Comparison of ENCODE assay signal across 26 cellular contexts in the genomic region with DNA sequence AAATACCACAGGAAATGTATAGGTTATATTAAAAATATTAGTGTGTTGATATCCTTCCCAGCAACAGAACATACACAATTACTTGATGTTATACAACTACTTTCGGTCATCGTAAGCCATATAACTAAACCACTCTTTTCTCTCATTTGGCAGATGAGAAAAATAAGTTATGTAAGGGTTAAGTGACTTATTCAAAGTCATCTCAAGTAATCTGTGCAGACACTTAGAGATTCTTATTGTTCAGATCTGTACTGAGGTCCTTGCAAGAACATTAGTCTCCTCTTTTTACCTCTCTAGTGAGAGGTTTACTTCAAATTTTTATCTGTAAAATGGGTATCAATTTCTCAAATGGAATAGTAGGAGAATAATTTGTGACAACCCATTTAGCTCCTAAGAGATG. TPM values are rescaled to one million over a fixed set of nuclear protein-coding genes. Genes with fewer than 3 reads are reported as not detected.
"Had no signal": no experiment of that assay in that cellular context is flagged by ENCODE, and none has a peak within 500 bp of the region (broad histone marks: within the 10 kb centered on the region; RNA-seq: fewer than 3 reads in every experiment).

No MANE protein-coding gene starts in this region.

- ATAC-seq: Right ventricle myocardium inferior, T-cell had no signal

- H3K4me1 Mint-ChIP-seq: T-cell had no signal

- H3K27me3 ChIP-seq: MG63, Peyer's patch, SJCRH30 had no signal

- H3K4me1 ChIP-seq: Peyer's patch, SJCRH30 had no signal

- H3K36me3 Mint-ChIP-seq: T-cell had no signal

- DNase-seq: Karpas-422, KG1, MG63, NCI-H1092, NCI-H1105 treated with DMSO at 0.1 percent for 48 hours, NCI-H1417 treated with DMSO at 0.1 percent for 48 hours, NCI-H146, NCI-H1694 treated with DMSO at 0.1 percent for 48 hours, NCI-H1930, NCI-H2081, NCI-H2107, NCI-H2227 treated with DMSO at 0.1 percent for 48 hours, NCI-H524, NCI-H526 treated with DMSO at 0.1 percent for 48 hours, NCI-H774, PC-9, Peyer's patch, SHP77 treated with DMSO at 0.1 percent for 48 hours, SJCRH30, SW 1271, T-cell had no signal

- H3K9me3 ChIP-seq: MG63, Peyer's patch, SJCRH30 had no signal

- H3K27ac Mint-ChIP-seq: T-cell had no signal

- H3K4me3 ChIP-seq: MG63, PC-9, Peyer's patch, SJCRH30 had no signal

- H2AFZ ChIP-seq: PC-9 had no signal

- H3K36me3 ChIP-seq: MG63, Peyer's patch, SJCRH30 had no signal

- H3K27ac ChIP-seq: PC-9, Peyer's patch, SJCRH30 had no signal

- H3K4me3 Mint-ChIP-seq: T-cell had no signal

RNA-seq across cellular contexts. Expression of a gene that starts 15.0 kb away (rescaled TPM):
- total RNA-seq: HT-29, IMR-90, NCI-H460, PC-9, Peyer's patch, Right ventricle myocardium inferior, RPMI7951, SJCRH30, T-cell had no signal
- polyA plus RNA-seq: IMR-90 had no signal
